23 cellular contexts compared by ENCODE assay signal in genomic region chr2:170362313-170362795, GRCh38.
A peak's percentile ranks its signal among the peaks of the same experiment; 100 is the strongest.
DNase-seq lines count a peak whose midpoint lies in the region; ATAC-seq, FAIRE-seq and TF ChIP-seq lines count a peak whose summit lies in the region.
"Had no signal": no experiment of that assay in that cellular context is flagged by ENCODE, and none has a peak within 500 bp of the region (broad histone marks: within the 10 kb centered on the region; RNA-seq: fewer than 3 reads in every experiment).

No MANE protein-coding gene starts in this region.

- peaks cover 45% of the 10 kb centered on the region for H3K27me3 Mint-ChIP-seq in activated T-cell treated with anti-CD3 and anti-CD28 coated beads, Interleukin-2, amount 50 U/mL, for 24 hours
- H3K27me3 Mint-ChIP-seq in stimulated activated naive CD8-positive, alpha-beta T cell treated with anti-CD3 and anti-CD28 coated beads, Interleukin-15, Interleukin-2, amounts not matched to agents 100 ng/mL and 50 ng/mL, for 24 hours = peaks cover 37% of the 10 kb centered on the region

- H3K4me1 ChIP-seq in K562 (replicated peaks in 1 of 2; ENCODE audit: control insufficient read depth in 2 of 2, insufficient read depth in 2 of 2, low read length in 2 of 2) = peaks cover 0 to 56% of the 10 kb centered on the region in 2 experiments; a peak in 4 of 5 replicates
- peaks cover 0 to 4% of the 10 kb centered on the region in 2 donors for H3K4me1 ChIP-seq in right atrium auricular region
- H3K4me1 ChIP-seq in kidney (ENCODE audit: control insufficient read depth in 1 of 2, insufficient read depth in 1 of 2, low read depth in 1 of 2, low read length in 2 of 2) = no peaks in the 10 kb centered on the region
- H3K4me1 ChIP-seq: Caco-2, lower lobe of right lung, psoas muscle, upper lobe of right lung had no signal

- no peak for DNase-seq in activated T-cell treated with anti-CD3 and anti-CD28 coated beads, Interleukin-2, amount 50 U/mL, for 24 hours
- DNase-seq in activated T-cell treated with anti-CD3 and anti-CD28 coated beads, Interleukin-2, amount 50 U/mL, for 1 hour = no peak
- peak in 1 of 4 experiments; percentile 34 for DNase-seq in K562 (ENCODE audit: extremely low read depth in 1 of 4, low spot score in 3 of 4)
- no peak for DNase-seq in right atrium auricular region (ENCODE audit: low spot score)
- no peak for DNase-seq in MG63
- DNase-seq in kidney = no peak
- DNase-seq: ACHN; Caco-2; cortex of kidney; DND-41; lower lobe of right lung; NCI-H146; NCI-H526 treated with DMSO at 0.1 percent for 48 hours; psoas muscle; stimulated activated CD4-positive, alpha-beta T cell treated with anti-CD3 and anti-CD28 coated beads, Interleukin-4, amount 100 ng/mL, for 24 hours; upper lobe of right lung had no signal

- in situ Hi-C loops in K562 (cut with MboI) = loop anchor here (5.0 to 10.0 kb wide), 2 partner anchors 125 to 452 kb away; partner anchors contain the start of gene GAD1

- H3K4me3 Mint-ChIP-seq in activated T-cell treated with anti-CD3 and anti-CD28 coated beads, Interleukin-2, amount 50 U/mL, for 24 hours = peak overlapping the region; percentile 16
- no peak overlapping the region for H3K4me3 Mint-ChIP-seq in stimulated activated naive CD8-positive, alpha-beta T cell treated with anti-CD3 and anti-CD28 coated beads, Interleukin-15, Interleukin-2, amounts not matched to agents 100 ng/mL and 50 ng/mL, for 24 hours

- H3K9ac ChIP-seq in K562 (ENCODE audit: insufficient read depth in 1 of 2, low read depth in 2 of 2, low read length in 2 of 2) (peak overlapping the region in 1 of 2 experiments; percentile 58; a peak in 2 of 4 replicates), kidney (ENCODE audit: low read length in 2 of 2) (no peak overlapping the region)
- H3K9ac ChIP-seq: BLaER1 had no signal

- FAIRE-seq in K562 (lab: Jason Lieb, UNC) (no peak), kidney (lab: Jason Lieb, UNC) (no peak)
- FAIRE-seq: bronchial epithelial cell, endometrium, GM12878 had no signal

- no peak for TF ChIP-seq EP300 in K562 (IDR thresholded peaks at IDR 0.05; ENCODE audit: low read length)

- no peak for TF ChIP-seq RAD21 in K562 (CRISPR knock-in tag; conservative IDR thresholded peaks at IDR 0.05 in 1 of 2, IDR thresholded peaks at IDR 0.05 in 1 of 2)

- H3K4me1 Mint-ChIP-seq in activated T-cell treated with anti-CD3 and anti-CD28 coated beads, Interleukin-2, amount 50 U/mL, for 24 hours (ENCODE audit: low read depth) = peaks cover 42% of the 10 kb centered on the region
- peaks cover 37% of the 10 kb centered on the region for H3K4me1 Mint-ChIP-seq in stimulated activated naive CD8-positive, alpha-beta T cell treated with anti-CD3 and anti-CD28 coated beads, Interleukin-15, Interleukin-2, amounts not matched to agents 100 ng/mL and 50 ng/mL, for 24 hours (ENCODE audit: low read depth)

- ATAC-seq in K562 = no peak
- ATAC-seq: psoas muscle had no signal

- H3K9me1 ChIP-seq in K562 (ENCODE audit: control insufficient read depth, insufficient read depth, low read length) = no peaks in the 10 kb centered on the region

- CTCF ChIA-PET in K562 (lab: Yijun Ruan, JAX; ENCODE audit: low intra/inter-chr PET ratio) = interaction anchor here (0.7 to 2.4 kb wide), 3 partner anchors 127 to 452 kb away, joined by 4 to 17 read pairs (median 4); no protein-coding TSS in a partner anchor

- H3K27me3 ChIP-seq in K562 (ENCODE audit: control insufficient read depth in 2 of 2, insufficient read depth in 2 of 2, low read length in 2 of 2) (no peaks in the 10 kb centered on the region), right atrium auricular region (no peaks in the 10 kb centered on the region), MG63 (peaks cover 14% of the 10 kb centered on the region)
- H3K27me3 ChIP-seq: BLaER1 had no signal

- TF ChIP-seq CTCF in VCaP (conservative IDR thresholded peaks at IDR 0.05) (no peak), K562 (IDR thresholded peaks at IDR 0.05 in 2 of 3, conservative IDR thresholded peaks at IDR 0.05 in 1 of 3; ENCODE audit: insufficient read depth in 2 of 3, low read depth in 1 of 3, low read length in 3 of 3) (no peak), right atrium auricular region (IDR thresholded peaks at IDR 0.05) (no peak), kidney (IDR thresholded peaks at IDR 0.05; ENCODE audit: borderline replicate concordance, extremely low read depth, insufficient read depth) (no peak)

- H4K20me1 ChIP-seq in K562 (replicated peaks; ENCODE audit: control insufficient read depth, insufficient read depth, low read length) = no peaks in the 10 kb centered on the region
- H4K20me1 ChIP-seq: BLaER1 had no signal

- H3K79me2 ChIP-seq in K562 (ENCODE audit: control insufficient read depth, insufficient read depth, low read length) = peaks cover 7% of the 10 kb centered on the region; the same call in 1 of the 3 replicates

- H3K36me3 ChIP-seq in K562 (ENCODE audit: control insufficient read depth, insufficient read depth, low read length) (no peaks in the 10 kb centered on the region), right atrium auricular region (no peaks in the 10 kb centered on the region), MG63 (no peaks in the 10 kb centered on the region), kidney (ENCODE audit: control insufficient read depth in 1 of 2, insufficient read depth in 2 of 2, low read length in 2 of 2) (no peaks in the 10 kb centered on the region)
- H3K36me3 ChIP-seq: BLaER1, lower lobe of right lung, upper lobe of right lung had no signal

- H3K27ac ChIP-seq in VCaP (peak overlapping the region; percentile 49; the same call in 1 of the 2 replicates), K562 (ENCODE audit: extremely low read depth, low read depth, low read length) (peak overlapping the region; percentile 75), right atrium auricular region (no peak overlapping the region), kidney (ENCODE audit: low read depth in 2 of 2, low read length in 2 of 2) (no peak overlapping the region)
- H3K27ac ChIP-seq: BLaER1, lower lobe of right lung, psoas muscle, skin epidermis, upper lobe of right lung had no signal

- BruUV-seq in K562 (replicated peaks; lab: Mats Ljungman, UMichigan) = no TSS peak

- peak overlapping the region; percentile 94 for H2AFZ ChIP-seq in K562 (ENCODE audit: low read depth, low read length)

- 55% methylated on average over 3 of the region's 3 CpGs for WGBS in K562 (ENCODE audit: insufficient coverage, low coverage, missing lambda C conversion rate)

- no peaks in the 10 kb centered on the region for H3K9me3 Mint-ChIP-seq in activated T-cell treated with anti-CD3 and anti-CD28 coated beads, Interleukin-2, amount 50 U/mL, for 24 hours
- no peaks in the 10 kb centered on the region for H3K9me3 Mint-ChIP-seq in stimulated activated naive CD8-positive, alpha-beta T cell treated with anti-CD3 and anti-CD28 coated beads, Interleukin-15, Interleukin-2, amounts not matched to agents 100 ng/mL and 50 ng/mL, for 24 hours

- H3K9me3 ChIP-seq in K562 (replicated peaks; ENCODE audit: control insufficient read depth, insufficient read depth, low read depth, low read length) = no peaks in the 10 kb centered on the region
- H3K9me3 ChIP-seq in right atrium auricular region = no peaks in the 10 kb centered on the region
- H3K9me3 ChIP-seq in MG63 = no peaks in the 10 kb centered on the region
- no peaks in the 10 kb centered on the region for H3K9me3 ChIP-seq in kidney (ENCODE audit: control insufficient read depth in 1 of 2, low read length in 2 of 2)
- H3K9me3 ChIP-seq: BLaER1, Caco-2, lower lobe of right lung, psoas muscle, upper lobe of right lung had no signal

- no peaks in the 10 kb centered on the region for H3K36me3 Mint-ChIP-seq in activated T-cell treated with anti-CD3 and anti-CD28 coated beads, Interleukin-2, amount 50 U/mL, for 24 hours (ENCODE audit: low read depth)
- H3K36me3 Mint-ChIP-seq in stimulated activated naive CD8-positive, alpha-beta T cell treated with anti-CD3 and anti-CD28 coated beads, Interleukin-15, Interleukin-2, amounts not matched to agents 100 ng/mL and 50 ng/mL, for 24 hours (ENCODE audit: low read depth) = no peaks in the 10 kb centered on the region

- H3K4me2 ChIP-seq in K562 (ENCODE audit: insufficient read depth, low read length) = peak overlapping the region; percentile 78
- H3K4me2 ChIP-seq: BLaER1 had no signal

- H3K4me3 ChIP-seq in K562 (no peak overlapping the region), right atrium auricular region (no peak overlapping the region), MG63 (no peak overlapping the region), kidney (ENCODE audit: low read length in 2 of 2) (no peak overlapping the region)
- H3K4me3 ChIP-seq: BLaER1, GM12878, lower lobe of right lung, psoas muscle, skin epidermis, upper lobe of right lung had no signal

- intact Hi-C loops in K562 (cut with micrococcal nuclease) = loop anchor here (5.0 to 10.0 kb wide), 4 partner anchors 358 to 910 kb away; partner anchors contain the start of genes METTL5 and UBR3
- intact Hi-C loops in kidney (cut with DNase I) = no loop called here

- peak overlapping the region; percentile 95 for H3K27ac Mint-ChIP-seq in activated T-cell treated with anti-CD3 and anti-CD28 coated beads, Interleukin-2, amount 50 U/mL, for 24 hours
- peak overlapping the region; percentile 92 for H3K27ac Mint-ChIP-seq in stimulated activated naive CD8-positive, alpha-beta T cell treated with anti-CD3 and anti-CD28 coated beads, Interleukin-15, Interleukin-2, amounts not matched to agents 100 ng/mL and 50 ng/mL, for 24 hours

- POLR2A ChIA-PET in K562 (lab: Yijun Ruan, JAX) = interaction anchor here (0.6 to 1.7 kb wide), 5 partner anchors 22 to 446 kb away, joined by 3 to 6 read pairs (median 3); no protein-coding TSS in a partner anchor

- TF ChIP-seq POLR2A in K562 (conservative IDR thresholded peaks at IDR 0.05) = no peak

TF ChIP-seq in K562, 482 proteins besides CTCF, POLR2A, EP300 and RAD21 (continues in another document):
- TF ChIP-seq ZNF561 (CRISPR knock-in tag; conservative IDR thresholded peaks at IDR 0.05) (no peak), SRSF1 (IDR thresholded peaks at IDR 0.05; ENCODE audit: low read depth, low read length) (no peak), NFE2 (IDR thresholded peaks at IDR 0.05; ENCODE audit: low read depth) (no peak), C11orf30 (IDR thresholded peaks at IDR 0.05; ENCODE audit: low read depth) (no peak), YY1 (IDR thresholded peaks at IDR 0.05; ENCODE audit: borderline replicate concordance in 1 of 3, control insufficient read depth in 1 of 3, extremely low read depth in 1 of 3, insufficient read depth in 3 of 3, insufficient read length in 1 of 3, insufficient replicate concordance in 2 of 3, low read depth in 1 of 3, low read length in 2 of 3) (peak in 1 of 3 experiments; percentile 81), ZNF436 (CRISPR knock-in tag; IDR thresholded peaks at IDR 0.05) (no peak)
- TF ChIP-seq, protein P1, sequence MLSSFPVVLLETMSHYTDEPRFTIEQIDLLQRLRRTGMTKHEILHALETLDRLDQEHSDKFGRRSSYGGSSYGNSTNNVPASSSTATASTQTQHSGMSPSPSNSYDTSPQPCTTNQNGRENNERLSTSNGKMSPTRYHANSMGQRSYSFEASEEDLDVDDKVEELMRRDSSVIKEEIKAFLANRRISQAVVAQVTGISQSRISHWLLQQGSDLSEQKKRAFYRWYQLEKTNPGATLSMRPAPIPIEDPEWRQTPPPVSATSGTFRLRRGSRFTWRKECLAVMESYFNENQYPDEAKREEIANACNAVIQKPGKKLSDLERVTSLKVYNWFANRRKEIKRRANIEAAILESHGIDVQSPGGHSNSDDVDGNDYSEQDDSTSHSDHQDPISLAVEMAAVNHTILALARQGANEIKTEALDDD (IDR thresholded peaks at IDR 0.05) = no peak

Comparison
In these comparisons a context has a peak if more than half of its experiments do, and no peak if none do; other contexts are left out.
1. H3K27ac ChIP-seq: peak in VCaP (single experiment) and K562 (single experiment); none in right atrium auricular region (0 of 2) and kidney (0 of 2).